In the genomic region with DNA sequence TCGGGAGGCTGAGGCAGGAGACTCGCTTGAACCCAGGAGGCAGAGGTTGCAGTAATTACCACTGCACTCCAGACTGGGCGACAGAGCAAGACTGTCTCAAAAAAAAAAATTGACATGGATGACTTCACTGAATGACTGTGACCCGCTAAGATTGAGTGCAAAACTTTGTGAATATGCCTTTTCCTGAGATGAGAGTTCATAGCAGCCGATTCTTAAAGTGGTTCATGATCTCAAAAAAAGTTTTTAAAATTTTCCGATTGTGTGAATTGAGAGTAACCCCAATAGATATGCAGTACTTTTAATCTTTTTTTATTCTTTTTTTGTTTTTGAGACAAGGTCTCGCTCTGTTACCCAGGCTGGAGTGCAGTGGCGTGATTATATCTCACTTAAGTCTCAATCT, we compare ENCODE assay signal across 1 cellular context.
TF ChIP-seq lines count a peak whose summit lies in the region.

No MANE protein-coding gene starts in this region.

TF ChIP-seq in GM12878, 131 proteins besides CTCF, POLR2A, EP300 and RAD21:
- TF ChIP-seq SIX5 (IDR thresholded peaks at IDR 0.05; ENCODE audit: low read depth, low read length, severe bottlenecking) (no peak), NFIC (IDR thresholded peaks at IDR 0.05; ENCODE audit: low read depth, low read length) (peak; percentile 71; the same call in 1 of the 2 replicates), ATF2 (IDR thresholded peaks at IDR 0.05; ENCODE audit: low read length) (0 out of 2 replicates have a peak, but pooled peaks have one; percentile 16), IKZF1 (conservative IDR thresholded peaks at IDR 0.05) (no peak), SUZ12 (IDR thresholded peaks at IDR 0.05; ENCODE audit: unreplicated experiment) (no peak), RELB (IDR thresholded peaks at IDR 0.05; ENCODE audit: low read depth) (no peak), PAX8 (IDR thresholded peaks at IDR 0.05) (no peak), FOXM1 (IDR thresholded peaks at IDR 0.05; ENCODE audit: low read depth, low read length) (peak; percentile 73; the same call in 1 of the 2 replicates), SMARCA5 (IDR thresholded peaks at IDR 0.05) (no peak), ZBED1 (IDR thresholded peaks at IDR 0.05; ENCODE audit: borderline replicate concordance) (no peak), RUNX3 (IDR thresholded peaks at IDR 0.05; ENCODE audit: low read length) (peak; percentile 56), CBFB (IDR thresholded peaks at IDR 0.05; ENCODE audit: low read depth) (peak; percentile 22; the same call in 1 of the 2 replicates), MAX (IDR thresholded peaks at IDR 0.05; ENCODE audit: low read depth, low read length) (no peak), MEF2A (IDR thresholded peaks at IDR 0.05; ENCODE audit: insufficient read depth, low read depth, low read length) (peak; percentile 69), IKZF2 (IDR thresholded peaks at IDR 0.05) (no peak), SUPT20H (IDR thresholded peaks at IDR 0.05; ENCODE audit: borderline replicate concordance, control insufficient read depth, low read depth, low read length) (no peak), BCL11A (IDR thresholded peaks at IDR 0.05; ENCODE audit: low read depth, low read length) (0 out of 2 replicates have a peak, but pooled peaks have one; percentile 10), EZH2 (IDR thresholded peaks at IDR 0.05; ENCODE audit: borderline replicate concordance, control insufficient read depth, low read depth, low read length) (no peak), JUNB (IDR thresholded peaks at IDR 0.05) (peak; percentile 81), TARDBP (IDR thresholded peaks at IDR 0.05; ENCODE audit: borderline replicate concordance) (no peak), CBX5 (IDR thresholded peaks at IDR 0.05; ENCODE audit: low read depth) (no peak), EED (IDR thresholded peaks at IDR 0.05; ENCODE audit: low read depth) (peak; percentile 46; the same call in 1 of the 2 replicates), POLR2AphosphoS5 (IDR thresholded peaks at IDR 0.05; ENCODE audit: low read length) (no peak), HSF1 (IDR thresholded peaks at IDR 0.05; ENCODE audit: low read depth, low read length) (no peak)
- TF ChIP-seq, protein P1, sequence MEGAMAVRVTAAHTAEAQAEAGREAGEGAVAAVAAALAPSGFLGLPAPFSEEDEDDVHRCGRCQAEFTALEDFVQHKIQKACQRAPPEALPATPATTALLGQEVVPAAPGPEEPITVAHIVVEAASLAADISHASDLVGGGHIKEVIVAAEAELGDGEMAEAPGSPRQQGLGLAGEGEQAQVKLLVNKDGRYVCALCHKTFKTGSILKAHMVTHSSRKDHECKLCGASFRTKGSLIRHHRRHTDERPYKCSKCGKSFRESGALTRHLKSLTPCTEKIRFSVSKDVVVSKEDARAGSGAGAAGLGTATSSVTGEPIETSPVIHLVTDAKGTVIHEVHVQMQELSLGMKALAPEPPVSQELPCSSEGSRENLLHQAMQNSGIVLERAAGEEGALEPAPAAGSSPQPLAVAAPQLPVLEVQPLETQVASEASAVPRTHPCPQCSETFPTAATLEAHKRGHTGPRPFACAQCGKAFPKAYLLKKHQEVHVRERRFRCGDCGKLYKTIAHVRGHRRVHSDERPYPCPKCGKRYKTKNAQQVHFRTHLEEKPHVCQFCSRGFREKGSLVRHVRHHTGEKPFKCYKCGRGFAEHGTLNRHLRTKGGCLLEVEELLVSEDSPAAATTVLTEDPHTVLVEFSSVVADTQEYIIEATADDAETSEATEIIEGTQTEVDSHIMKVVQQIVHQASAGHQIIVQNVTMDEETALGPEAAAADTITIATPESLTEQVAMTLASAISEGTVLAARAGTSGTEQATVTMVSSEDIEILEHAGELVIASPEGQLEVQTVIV (IDR thresholded peaks at IDR 0.05; ENCODE audit: borderline replicate concordance, partially characterized antibody), result no peak
- TF ChIP-seq, protein P2, sequence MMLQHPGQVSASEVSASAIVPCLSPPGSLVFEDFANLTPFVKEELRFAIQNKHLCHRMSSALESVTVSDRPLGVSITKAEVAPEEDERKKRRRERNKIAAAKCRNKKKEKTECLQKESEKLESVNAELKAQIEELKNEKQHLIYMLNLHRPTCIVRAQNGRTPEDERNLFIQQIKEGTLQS (IDR thresholded peaks at IDR 0.05; ENCODE audit: borderline replicate concordance, extremely low read depth, low read depth, low read length), result no peak
- TF ChIP-seq, protein P3, sequence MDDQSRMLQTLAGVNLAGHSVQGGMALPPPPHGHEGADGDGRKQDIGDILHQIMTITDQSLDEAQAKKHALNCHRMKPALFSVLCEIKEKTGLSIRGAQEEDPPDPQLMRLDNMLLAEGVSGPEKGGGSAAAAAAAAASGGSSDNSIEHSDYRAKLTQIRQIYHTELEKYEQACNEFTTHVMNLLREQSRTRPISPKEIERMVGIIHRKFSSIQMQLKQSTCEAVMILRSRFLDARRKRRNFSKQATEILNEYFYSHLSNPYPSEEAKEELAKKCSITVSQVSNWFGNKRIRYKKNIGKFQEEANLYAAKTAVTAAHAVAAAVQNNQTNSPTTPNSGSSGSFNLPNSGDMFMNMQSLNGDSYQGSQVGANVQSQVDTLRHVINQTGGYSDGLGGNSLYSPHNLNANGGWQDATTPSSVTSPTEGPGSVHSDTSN (IDR thresholded peaks at IDR 0.05; ENCODE audit: insufficient replicate concordance, low read depth, low read length), result no peak
- TF ChIP-seq, protein P4, sequence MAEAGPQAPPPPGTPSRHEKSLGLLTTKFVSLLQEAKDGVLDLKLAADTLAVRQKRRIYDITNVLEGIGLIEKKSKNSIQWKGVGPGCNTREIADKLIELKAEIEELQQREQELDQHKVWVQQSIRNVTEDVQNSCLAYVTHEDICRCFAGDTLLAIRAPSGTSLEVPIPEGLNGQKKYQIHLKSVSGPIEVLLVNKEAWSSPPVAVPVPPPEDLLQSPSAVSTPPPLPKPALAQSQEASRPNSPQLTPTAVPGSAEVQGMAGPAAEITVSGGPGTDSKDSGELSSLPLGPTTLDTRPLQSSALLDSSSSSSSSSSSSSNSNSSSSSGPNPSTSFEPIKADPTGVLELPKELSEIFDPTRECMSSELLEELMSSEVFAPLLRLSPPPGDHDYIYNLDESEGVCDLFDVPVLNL (IDR thresholded peaks at IDR 0.05; ENCODE audit: low read depth, low read length), result no peak
